30 cellular contexts compared by ENCODE assay signal in genomic region chr19:38015771-38016170, GRCh38.
DNase-seq lines count a peak whose midpoint lies in the region; ATAC-seq and TF ChIP-seq lines count a peak whose summit lies in the region.
"Had no signal": no experiment of that assay in that cellular context is flagged by ENCODE, and none has a peak within 500 bp of the region (broad histone marks: within the 10 kb centered on the region; RNA-seq: fewer than 3 reads in every experiment).

No MANE protein-coding gene starts in this region.

- no peak overlapping the region for H3K4me3 ChIP-seq in BLaER1
- no peak overlapping the region for H3K4me3 ChIP-seq in PC-9
- no peak overlapping the region for H3K4me3 ChIP-seq in Karpas-422 (ENCODE audit: low read length)
- H3K4me3 ChIP-seq: heart left ventricle, SK-N-MC, skin epidermis had no signal

- H3K27ac Mint-ChIP-seq in activated T-cell treated with anti-CD3 and anti-CD28 coated beads, Interleukin-2, amount 50 U/mL, for 24 hours = no peak overlapping the region
- H3K27ac Mint-ChIP-seq: CD8-positive, alpha-beta memory T cell had no signal

- DNase-seq in PC-9 (no peak), kidney glomerular epithelial cell (lab: John Stamatoyannopoulos, UW) (peak; percentile 87), renal cortical epithelial cell (ENCODE audit: low read depth) (peak; percentile 75), caudate nucleus (lab: John Stamatoyannopoulos, UW) (no peak), Right ventricle myocardium inferior (ENCODE audit: missing footprints) (no peak), Karpas-422 (no peak)
- DNase-seq in activated T-cell treated with anti-CD3 and anti-CD28 coated beads, Interleukin-2, amount 50 U/mL, for 24 hours = no peak
- DNase-seq: activated CD4-positive, alpha-beta T cell treated with anti-CD3 and anti-CD28 coated beads, Interleukin-2, amount 50 U/mL, for 48 hours; activated naive CD4-positive, alpha-beta T cell; CD8-positive, alpha-beta memory T cell; central memory CD4-positive, alpha-beta T cell; DMS53; effector memory CD8-positive, alpha-beta T cell; H9; heart left ventricle; midbrain; MV-4-11; naive thymus-derived CD4-positive, alpha-beta T cell; NCI-H1436 treated with DMSO at 0.1 percent for 48 hours; NCI-H446 treated with DMSO at 0.1 percent for 48 hours; NCI-H774; RPMI8226; stimulated activated naive CD4-positive, alpha-beta T cell; T-helper 1 cell had no signal

- TF ChIP-seq CTCF in PC-9 (conservative IDR thresholded peaks at IDR 0.05) = no peak

- H3K4me2 ChIP-seq in BLaER1 (peak overlapping the region; percentile 55), PC-9 (peak overlapping the region; percentile 57), Karpas-422 (ENCODE audit: low read depth, low read length, poor library complexity, severe bottlenecking) (no peak overlapping the region)

- H3K36me3 ChIP-seq in BLaER1 (peaks cover 6% of the 10 kb centered on the region; the same call in 1 of the 2 replicates), PC-9 (ENCODE audit: low read depth) (no peaks in the 10 kb centered on the region), Karpas-422 (ENCODE audit: insufficient read depth, low read length) (0 out of 2 replicates have a peak, but pooled peaks cover 10% of the 10 kb centered on the region)
- H3K36me3 ChIP-seq: heart left ventricle had no signal

- CTCF ChIA-PET in PC-9 (lab: Charles Lee) = interaction anchor here (0.6 kb wide), 1 partner anchor 1945 kb away, joined by 4 read pairs; no protein-coding TSS in a partner anchor

- H3K9ac ChIP-seq in BLaER1 (no peak overlapping the region), Karpas-422 (ENCODE audit: low read length) (no peak overlapping the region)

- no peak overlapping the region for H2AFZ ChIP-seq in PC-9
- H2AFZ ChIP-seq in Karpas-422 (ENCODE audit: low read length) = no peak overlapping the region

- H4K20me1 ChIP-seq in BLaER1 (no peaks in the 10 kb centered on the region), PC-9 (ENCODE audit: insufficient read depth) (no peaks in the 10 kb centered on the region), Karpas-422 (ENCODE audit: insufficient read depth, low read depth, low read length) (0 out of 2 replicates have a peak, but pooled peaks cover 4% of the 10 kb centered on the region)

- H3K9me3 ChIP-seq in BLaER1 = no peaks in the 10 kb centered on the region
- no peaks in the 10 kb centered on the region for H3K9me3 ChIP-seq in PC-9 (ENCODE audit: insufficient read depth, low read depth)
- H3K9me3 ChIP-seq in Karpas-422 (ENCODE audit: low read length) = no peaks in the 10 kb centered on the region
- H3K9me3 ChIP-seq: heart left ventricle had no signal

- no peaks in the 10 kb centered on the region for H3K27me3 Mint-ChIP-seq in activated T-cell treated with anti-CD3 and anti-CD28 coated beads, Interleukin-2, amount 50 U/mL, for 24 hours
- H3K27me3 Mint-ChIP-seq: CD8-positive, alpha-beta memory T cell; effector memory CD8-positive, alpha-beta T cell; naive thymus-derived CD4-positive, alpha-beta T cell had no signal

- H3F3A ChIP-seq in PC-9 (ENCODE audit: insufficient read depth, low read depth) = peaks cover 15% of the 10 kb centered on the region; the same call in 1 of the 2 replicates

- H3K9me2 ChIP-seq in PC-9 (ENCODE audit: insufficient read depth) = no peaks in the 10 kb centered on the region; the same call in 1 of the 2 replicates
- H3K9me2 ChIP-seq in Karpas-422 (replicated peaks; ENCODE audit: insufficient read depth, low read length) = no peaks in the 10 kb centered on the region

- no peak for ATAC-seq in Right ventricle myocardium inferior
- ATAC-seq: activated CD4-positive, CD25-positive, alpha-beta regulatory T cell treated with anti-CD3 and anti-CD28 coated beads, Interleukin-2, amount 50 U/mL, for 24 hours; effector memory CD8-positive, alpha-beta T cell; esophagus mucosa; heart left ventricle; HepG2; naive thymus-derived CD4-positive, alpha-beta T cell had no signal

- H3K9me3 Mint-ChIP-seq in activated T-cell treated with anti-CD3 and anti-CD28 coated beads, Interleukin-2, amount 50 U/mL, for 24 hours = no peaks in the 10 kb centered on the region
- H3K9me3 Mint-ChIP-seq: CD8-positive, alpha-beta memory T cell; effector memory CD8-positive, alpha-beta T cell; H9; naive thymus-derived CD4-positive, alpha-beta T cell had no signal

- no peaks in the 10 kb centered on the region for H3K27me3 ChIP-seq in BLaER1
- H3K27me3 ChIP-seq in PC-9 (ENCODE audit: insufficient read depth, low read depth) = no peaks in the 10 kb centered on the region
- H3K27me3 ChIP-seq in Karpas-422 (ENCODE audit: low read length) = no peaks in the 10 kb centered on the region
- H3K27me3 ChIP-seq: heart left ventricle had no signal

- H3K36me3 Mint-ChIP-seq in activated T-cell treated with anti-CD3 and anti-CD28 coated beads, Interleukin-2, amount 50 U/mL, for 24 hours (ENCODE audit: low read depth) = peaks cover 6% of the 10 kb centered on the region

- H3K27ac ChIP-seq in BLaER1 (peak overlapping the region; percentile 41; the same call in 1 of the 2 replicates), PC-9 (peak overlapping the region; percentile 78), caudate nucleus (ENCODE audit: low read depth, low read length) (no peak overlapping the region), Karpas-422 (ENCODE audit: low read length) (no peak overlapping the region)
- H3K27ac ChIP-seq: heart left ventricle, SK-N-MC, skin epidermis had no signal

- BruUV-seq in PC-9 (replicated peaks; lab: Mats Ljungman, UMichigan) = no TSS peak

- POLR2A ChIA-PET in PC-9 (lab: Charles Lee; ENCODE audit: unreplicated experiment) = interaction anchor here (0.6 kb wide), 1 partner anchor 82 kb away, joined by 4 read pairs; no protein-coding TSS in a partner anchor

- H3K79me2 ChIP-seq in PC-9 (ENCODE audit: low read depth) = 0 out of 2 replicates have a peak, but pooled peaks cover 5% of the 10 kb centered on the region
- H3K79me2 ChIP-seq in Karpas-422 (ENCODE audit: low read length) = peaks cover 96% of the 10 kb centered on the region

- no peaks in the 10 kb centered on the region for H3K4me1 Mint-ChIP-seq in activated T-cell treated with anti-CD3 and anti-CD28 coated beads, Interleukin-2, amount 50 U/mL, for 24 hours (ENCODE audit: low read depth)

- H3K4me1 ChIP-seq in BLaER1 (peaks cover 96% of the 10 kb centered on the region), PC-9 (replicated peaks; ENCODE audit: insufficient read depth) (peaks cover 18% of the 10 kb centered on the region), Karpas-422 (ENCODE audit: low read length) (peaks cover 26% of the 10 kb centered on the region)
- H3K4me1 ChIP-seq: heart left ventricle had no signal

- intact Hi-C loops in PC-9 (cut with micrococcal nuclease; ENCODE audit: unreplicated experiment) = loop anchor here (5.0 kb wide), 1 partner anchor 73 kb away; no protein-coding TSS in a partner anchor
- intact Hi-C loops in Right ventricle myocardium inferior (cut with DNase I) = no loop called here

- H3K4me3 Mint-ChIP-seq in activated T-cell treated with anti-CD3 and anti-CD28 coated beads, Interleukin-2, amount 50 U/mL, for 24 hours = no peak overlapping the region
- H3K4me3 Mint-ChIP-seq: CD8-positive, alpha-beta memory T cell; effector memory CD8-positive, alpha-beta T cell; H9; naive thymus-derived CD4-positive, alpha-beta T cell had no signal

Comparison
In these comparisons a context has a peak if more than half of its experiments do, and no peak if none do; other contexts are left out.
1. H3K27ac ChIP-seq: peak in BLaER1 (single experiment) and PC-9 (single experiment); none in caudate nucleus (single experiment) and Karpas-422 (single experiment).
2. DNase-seq: peak in kidney glomerular epithelial cell (single experiment) and renal cortical epithelial cell (single experiment); none in PC-9 (0 of 2), caudate nucleus (0 of 61), activated T-cell treated with anti-CD3 and anti-CD28 coated beads, Interleukin-2, amount 50 U/mL, for 24 hours (single experiment), Right ventricle myocardium inferior (single experiment) and Karpas-422 (single experiment).